ENCODE assay signal across 15 cellular contexts in genomic region chr18:41126541-41127235, GRCh38.
DNase-seq lines count a peak whose midpoint lies in the region; ATAC-seq and TF ChIP-seq lines count a peak whose summit lies in the region.
"Had no signal": no experiment of that assay in that cellular context is flagged by ENCODE, and none has a peak within 500 bp of the region (broad histone marks: within the 10 kb centered on the region; RNA-seq: fewer than 3 reads in every experiment).

No MANE protein-coding gene starts in this region.

- H3K79me2 ChIP-seq in GM23248 (ENCODE audit: insufficient read depth), result no peaks in the 10 kb centered on the region
- no peaks in the 10 kb centered on the region for H3K79me2 ChIP-seq in SK-N-SH (ENCODE audit: insufficient read depth)
- H3K79me2 ChIP-seq in fibroblast of lung (ENCODE audit: control insufficient read depth, insufficient read depth, low read length), result no peaks in the 10 kb centered on the region

- POLR2A ChIA-PET in SK-N-SH (lab: Yijun Ruan, JAX), result no interaction called here

- TF ChIP-seq EP300 in SK-N-SH (IDR thresholded peaks at IDR 0.05; ENCODE audit: borderline replicate concordance in 1 of 2, low read depth in 1 of 2, low read length in 1 of 2), result peak in 1 of 2 experiments; percentile 52; a peak in 1 of 4 replicates

- H3F3A ChIP-seq in GM23248 (ENCODE audit: insufficient read depth) (peaks cover 19% of the 10 kb centered on the region), SK-N-SH (replicated peaks; ENCODE audit: insufficient read depth) (peaks cover 24% of the 10 kb centered on the region)

- no peaks in the 10 kb centered on the region for H3K27me3 Mint-ChIP-seq in natural killer cell (ENCODE audit: low read depth in 2 of 2)
- H3K27me3 Mint-ChIP-seq: CD4-positive, CD25-positive, alpha-beta regulatory T cell had no signal

- H3K27ac Mint-ChIP-seq in natural killer cell, result no peak overlapping the region
- H3K27ac Mint-ChIP-seq: CD4-positive, CD25-positive, alpha-beta regulatory T cell had no signal

- intact Hi-C loops in natural killer cell (cut with micrococcal nuclease), result no loop called here

- H3K9me3 Mint-ChIP-seq in natural killer cell, result peaks cover 9 to 12% of the 10 kb centered on the region in 2 donors

- peak overlapping the region; percentile 30; the same call in 1 of the 2 replicates for H2AFZ ChIP-seq in GM23248
- peak overlapping the region; percentile 58; the same call in 1 of the 2 replicates for H2AFZ ChIP-seq in SK-N-SH (ENCODE audit: low read depth)
- no peak overlapping the region for H2AFZ ChIP-seq in fibroblast of lung (ENCODE audit: low read length)

- peak overlapping the region; percentile 54 for H3K4me2 ChIP-seq in GM23248 (ENCODE audit: unreplicated experiment)
- peak overlapping the region; percentile 23; the same call in 1 of the 2 replicates for H3K4me2 ChIP-seq in SK-N-SH
- no peak overlapping the region for H3K4me2 ChIP-seq in fibroblast of lung (ENCODE audit: extremely low read depth, insufficient read depth, low read length)

- no peak overlapping the region for H3K4me3 Mint-ChIP-seq in natural killer cell
- H3K4me3 Mint-ChIP-seq: CD4-positive, CD25-positive, alpha-beta regulatory T cell had no signal

- H3K9me3 ChIP-seq in GM23248 (ENCODE audit: low read depth) (no peaks in the 10 kb centered on the region), SK-N-SH (peaks cover 3% of the 10 kb centered on the region; the same call in 1 of the 2 replicates), fibroblast of lung (ENCODE audit: control insufficient read depth, insufficient read depth, low read depth, low read length) (no peaks in the 10 kb centered on the region)
- H3K9me3 ChIP-seq: SJCRH30 had no signal

- H3K9ac ChIP-seq in GM23248 (no peak overlapping the region), SK-N-SH (peak overlapping the region; percentile 4; the same call in 1 of the 2 replicates), fibroblast of lung (ENCODE audit: insufficient read depth, low read length) (no peak overlapping the region)

- CTCF ChIA-PET in SK-N-SH (lab: Yijun Ruan, JAX), result no interaction called here

- H4K20me1 ChIP-seq in GM23248 (ENCODE audit: insufficient read depth), result no peaks in the 10 kb centered on the region
- no peaks in the 10 kb centered on the region for H4K20me1 ChIP-seq in SK-N-SH (ENCODE audit: insufficient read depth)
- no peaks in the 10 kb centered on the region for H4K20me1 ChIP-seq in fibroblast of lung (ENCODE audit: control insufficient read depth, extremely low read depth, insufficient read depth, low read length)

- no peaks in the 10 kb centered on the region for H3K36me3 Mint-ChIP-seq in natural killer cell
- H3K36me3 Mint-ChIP-seq: CD4-positive, CD25-positive, alpha-beta regulatory T cell had no signal

- no peak for TF ChIP-seq RAD21 in SK-N-SH (IDR thresholded peaks at IDR 0.05; ENCODE audit: low read length)

- 6 to 8% methylated on average over 2 of the region's 2 CpGs for WGBS in GM23248 (ENCODE audit: low coverage in 1 of 2, low lambda C conversion rate in 2 of 2, missing lambda C conversion rate in 2 of 2), 2 experiments
- 19% methylated on average over 2 of the region's 2 CpGs for WGBS in SK-N-SH (ENCODE audit: low lambda C conversion rate)

- H3K4me1 Mint-ChIP-seq in natural killer cell, result no peaks in the 10 kb centered on the region
- H3K4me1 Mint-ChIP-seq: CD4-positive, CD25-positive, alpha-beta regulatory T cell had no signal

- H3K9me2 ChIP-seq in GM23248 (ENCODE audit: insufficient read depth), result no peaks in the 10 kb centered on the region; the same call in 1 of the 2 replicates
- no peaks in the 10 kb centered on the region for H3K9me2 ChIP-seq in SK-N-SH

- in situ Hi-C loops in GM23248 (cut with MboI), result no loop called here

- H3K27ac ChIP-seq in GM23248 (peak overlapping the region; percentile 62), SK-N-SH (ENCODE audit: low read depth in 2 of 2, low read length in 1 of 2) (peak overlapping the region; percentile 16 to 71; a peak in 3 of 4 replicates), fibroblast of lung (ENCODE audit: insufficient read depth, low read length) (peak overlapping the region; percentile 4)
- H3K27ac ChIP-seq: SJCRH30 had no signal

- TF ChIP-seq CTCF in SK-N-SH (IDR thresholded peaks at IDR 0.05), result no peak
- no peak for TF ChIP-seq CTCF in fibroblast of lung (conservative IDR thresholded peaks at IDR 0.05 in 1 of 2, IDR thresholded peaks at IDR 0.05 in 1 of 2; ENCODE audit: low read depth in 1 of 2, low read length in 2 of 2)
- no peak for TF ChIP-seq CTCF in natural killer cell (IDR thresholded peaks at IDR 0.05)

- DNase-seq in GM23248 (peak; percentile 79), SK-N-SH (no peak), fibroblast of lung (ENCODE audit: low read depth in 2 of 2) (peak; percentile 56 to 91), renal cortical epithelial cell (ENCODE audit: low read depth) (peak; percentile 71), natural killer cell (no peak), SHP77 treated with DMSO at 0.1 percent for 48 hours (lab: John Stamatoyannopoulos, UW) (no peak)
- DNase-seq: activated CD4-positive, alpha-beta T cell treated with anti-CD3 and anti-CD28 coated beads, Interleukin-2, amount 50 U/mL, for 48 hours; anterior cingulate cortex; CD4-positive, CD25-positive, alpha-beta regulatory T cell; effector CD4-positive, alpha-beta T cell; GDM1; NK-92 treated with Interleukin-12 subunit alpha and Interleukin-12 subunit beta, amount 100 ng/mL, for 24 hours; SJCRH30 had no signal

- no peak for ATAC-seq in HG02642 (IDR thresholded peaks at IDR 0.05; ENCODE audit: poor library complexity, unreplicated experiment)
- ATAC-seq in natural killer cell, result no peak
- ATAC-seq: left lobe of liver had no signal

- H3K4me3 ChIP-seq in GM23248, result no peak overlapping the region; the same call in none of the 2 replicates
- no peak overlapping the region for H3K4me3 ChIP-seq in SK-N-SH (ENCODE audit: low read depth in 2 of 2, low read length in 1 of 2)
- no peak overlapping the region for H3K4me3 ChIP-seq in fibroblast of lung (replicated peaks in 1 of 4; ENCODE audit: control extremely low read depth in 1 of 4, insufficient read depth in 1 of 4, low read depth in 3 of 4, low read length in 4 of 4)
- H3K4me3 ChIP-seq: SJCRH30 had no signal

- H3K27me3 ChIP-seq in GM23248 (replicated peaks; ENCODE audit: insufficient read depth) (no peaks in the 10 kb centered on the region), SK-N-SH (ENCODE audit: insufficient read depth) (no peaks in the 10 kb centered on the region), fibroblast of lung (ENCODE audit: control insufficient read depth, insufficient read depth, low read length) (no peaks in the 10 kb centered on the region)
- H3K27me3 ChIP-seq: SJCRH30 had no signal

- H3K4me1 ChIP-seq in GM23248 (ENCODE audit: insufficient read depth), result peaks cover 30% of the 10 kb centered on the region
- H3K4me1 ChIP-seq in SK-N-SH (ENCODE audit: control insufficient read depth in 1 of 2, insufficient read depth in 2 of 2, low read depth in 1 of 2, low read length in 1 of 2), result peaks cover 0 to 8% of the 10 kb centered on the region in 2 experiments; a peak in 1 of 4 replicates
- H3K4me1 ChIP-seq in fibroblast of lung (ENCODE audit: control insufficient read depth, extremely low read depth, insufficient read depth, low read length), result no peaks in the 10 kb centered on the region
- H3K4me1 ChIP-seq: SJCRH30 had no signal

- H3K36me3 ChIP-seq in GM23248 (ENCODE audit: low read depth) (no peaks in the 10 kb centered on the region), SK-N-SH (replicated peaks in 1 of 2; ENCODE audit: control insufficient read depth in 1 of 2, insufficient read depth in 2 of 2, low read length in 1 of 2) (no peaks in the 10 kb centered on the region), fibroblast of lung (ENCODE audit: control insufficient read depth, insufficient read depth, low read length) (no peaks in the 10 kb centered on the region)
- H3K36me3 ChIP-seq: SJCRH30 had no signal

TF ChIP-seq in SK-N-SH, 30 proteins besides CTCF, POLR2A, EP300 and RAD21 (continues in another document):
- TF ChIP-seq, protein P1, sequence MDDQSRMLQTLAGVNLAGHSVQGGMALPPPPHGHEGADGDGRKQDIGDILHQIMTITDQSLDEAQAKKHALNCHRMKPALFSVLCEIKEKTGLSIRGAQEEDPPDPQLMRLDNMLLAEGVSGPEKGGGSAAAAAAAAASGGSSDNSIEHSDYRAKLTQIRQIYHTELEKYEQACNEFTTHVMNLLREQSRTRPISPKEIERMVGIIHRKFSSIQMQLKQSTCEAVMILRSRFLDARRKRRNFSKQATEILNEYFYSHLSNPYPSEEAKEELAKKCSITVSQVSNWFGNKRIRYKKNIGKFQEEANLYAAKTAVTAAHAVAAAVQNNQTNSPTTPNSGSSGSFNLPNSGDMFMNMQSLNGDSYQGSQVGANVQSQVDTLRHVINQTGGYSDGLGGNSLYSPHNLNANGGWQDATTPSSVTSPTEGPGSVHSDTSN (IDR thresholded peaks at IDR 0.05), result peak; percentile 56
- no peak for TF ChIP-seq SMC3 (IDR thresholded peaks at IDR 0.05; ENCODE audit: low read depth, low read length)
- peak; percentile 50; the same call in 1 of the 2 replicates for TF ChIP-seq MEF2A (IDR thresholded peaks at IDR 0.05; ENCODE audit: borderline replicate concordance, low read depth)
- TF ChIP-seq, protein P2, sequence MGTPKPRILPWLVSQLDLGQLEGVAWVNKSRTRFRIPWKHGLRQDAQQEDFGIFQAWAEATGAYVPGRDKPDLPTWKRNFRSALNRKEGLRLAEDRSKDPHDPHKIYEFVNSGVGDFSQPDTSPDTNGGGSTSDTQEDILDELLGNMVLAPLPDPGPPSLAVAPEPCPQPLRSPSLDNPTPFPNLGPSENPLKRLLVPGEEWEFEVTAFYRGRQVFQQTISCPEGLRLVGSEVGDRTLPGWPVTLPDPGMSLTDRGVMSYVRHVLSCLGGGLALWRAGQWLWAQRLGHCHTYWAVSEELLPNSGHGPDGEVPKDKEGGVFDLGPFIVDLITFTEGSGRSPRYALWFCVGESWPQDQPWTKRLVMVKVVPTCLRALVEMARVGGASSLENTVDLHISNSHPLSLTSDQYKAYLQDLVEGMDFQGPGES (IDR thresholded peaks at IDR 0.05; ENCODE audit: low read depth, low read length), result no peak
- TF ChIP-seq YY1 (IDR thresholded peaks at IDR 0.05; ENCODE audit: low read depth), result peak; percentile 54; the same call in 1 of the 2 replicates

Comparison
In these comparisons a context has a peak if more than half of its experiments do, and no peak if none do; other contexts are left out.
1. DNase-seq: peak in GM23248 (single experiment), fibroblast of lung (2 of 2) and renal cortical epithelial cell (single experiment); none in SK-N-SH (single experiment), natural killer cell (single experiment) and SHP77 treated with DMSO at 0.1 percent for 48 hours (single experiment).
2. H3K27ac ChIP-seq: peak in every context shown above with its lines; median percentile 62 in GM23248; 44 in SK-N-SH; 4 in fibroblast of lung.